ENCODE assay signal across 1 cellular context in genomic region chr11:130631119-130631518, GRCh38.
TF ChIP-seq lines count a peak whose summit lies in the region.

No MANE protein-coding gene starts in this region.

TF ChIP-seq in GM12878, 131 proteins besides CTCF, POLR2A, EP300 and RAD21 (continued from another document):
- TF ChIP-seq ZNF592 (IDR thresholded peaks at IDR 0.05) (no peak), TARDBP (IDR thresholded peaks at IDR 0.05; ENCODE audit: borderline replicate concordance) (no peak), CBFB (IDR thresholded peaks at IDR 0.05; ENCODE audit: low read depth) (no peak)
